18 cellular contexts compared by ENCODE assay signal in the genomic region with DNA sequence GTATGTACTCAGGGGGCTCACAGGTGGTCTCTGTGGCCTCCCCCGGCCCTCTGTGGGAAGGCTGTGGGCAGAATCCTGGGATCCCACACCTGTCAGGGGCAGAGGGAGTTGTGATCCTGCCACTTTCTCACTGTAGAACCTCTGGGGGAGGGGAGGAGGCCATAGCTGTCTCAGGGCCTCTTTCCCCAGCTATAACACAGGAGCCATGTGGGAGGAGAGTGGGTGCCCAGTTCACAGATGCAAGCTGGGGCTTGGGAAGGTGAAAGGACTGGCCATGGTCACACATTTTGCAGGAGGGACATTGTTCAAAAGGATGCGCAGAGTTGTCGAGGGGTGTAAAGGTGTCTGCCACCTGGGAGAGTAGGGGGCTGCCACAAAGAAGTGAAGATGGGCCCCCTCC. TPM values are rescaled to one million over a fixed set of nuclear protein-coding genes. Genes with fewer than 3 reads are reported as not detected.
DNase-seq lines count a peak whose midpoint lies in the region; ATAC-seq lines count a peak whose summit lies in the region.
"Had no signal": no experiment of that assay in that cellular context is flagged by ENCODE, and none has a peak within 500 bp of the region (broad histone marks: within the 10 kb centered on the region; RNA-seq: fewer than 3 reads in every experiment).

No MANE protein-coding gene starts in this region.

- H3K36me3 Mint-ChIP-seq in CD4-positive, CD25-positive, alpha-beta regulatory T cell: peaks cover 19% of the 10 kb centered on the region
- H3K36me3 Mint-ChIP-seq in T-cell: peaks cover 4% of the 10 kb centered on the region

- H3K27ac ChIP-seq in ACC112 (ENCODE audit: low read depth, low read length) (peak overlapping the region; percentile 90), epithelial cell of prostate (peak overlapping the region; percentile 86)
- H3K27ac ChIP-seq in CD4-positive, CD25-positive, alpha-beta regulatory T cell (ENCODE audit: insufficient read depth, low read length, poor library complexity, severe bottlenecking): no peak overlapping the region
- H3K27ac ChIP-seq: pancreas had no signal

- CTCF ChIA-PET in T-cell (lab: Charles Lee): no interaction called here

- no peak overlapping the region for H3K4me3 ChIP-seq in ACC112 (ENCODE audit: low read depth, low read length)
- H3K4me3 ChIP-seq in CD4-positive, CD25-positive, alpha-beta regulatory T cell (ENCODE audit: low read depth, low read length): no peak overlapping the region
- H3K4me3 ChIP-seq: GM12878, pancreas had no signal

- peaks cover 73% of the 10 kb centered on the region for H3K79me2 ChIP-seq in ACC112 (ENCODE audit: control insufficient read depth, insufficient read depth, low read length, unreplicated experiment)

- no peaks in the 10 kb centered on the region for H3K9me3 ChIP-seq in CD4-positive, CD25-positive, alpha-beta regulatory T cell (ENCODE audit: control insufficient read depth in 2 of 2, low read length in 2 of 2)
- H3K9me3 ChIP-seq: pancreas had no signal

- no peak for DNase-seq in CD4-positive, CD25-positive, alpha-beta regulatory T cell
- no peak for DNase-seq in T-cell
- DNase-seq in epithelial cell of prostate (ENCODE audit: low read depth, low spot score): no peak
- DNase-seq in stimulated activated CD8-positive, alpha-beta memory T cell treated with anti-CD3 and anti-CD28 coated beads, Interleukin-4, amount 100 ng/mL, for 48 hours: no peak
- DNase-seq: activated CD4-positive, CD25-positive, alpha-beta regulatory T cell; GF-D8; NCI-H1105 treated with DMSO at 0.1 percent for 48 hours; NCI-H2107; NCI-H526; pancreas; stimulated activated CD4-positive, alpha-beta T cell treated with anti-CD3 and anti-CD28 coated beads, Interleukin-2, amount 100 ng/mL, for 24 hours had no signal

- no peak overlapping the region for H3K4me3 Mint-ChIP-seq in CD4-positive, CD25-positive, alpha-beta regulatory T cell
- H3K4me3 Mint-ChIP-seq in T-cell: no peak overlapping the region
- H3K4me3 Mint-ChIP-seq: activated naive CD4-positive, alpha-beta T cell treated with anti-CD3 and anti-CD28 coated beads, Interleukin-2, amount 50 U/mL, for 24 hours had no signal

- H3K27ac Mint-ChIP-seq in CD4-positive, CD25-positive, alpha-beta regulatory T cell: peak overlapping the region in 2 of 3 donors; percentile 54 to 83
- H3K27ac Mint-ChIP-seq in T-cell: peak overlapping the region; percentile 28 to 81

- H3K27me3 Mint-ChIP-seq in CD4-positive, CD25-positive, alpha-beta regulatory T cell: no peaks in the 10 kb centered on the region
- no peaks in the 10 kb centered on the region for H3K27me3 Mint-ChIP-seq in T-cell
- H3K27me3 Mint-ChIP-seq: activated naive CD4-positive, alpha-beta T cell treated with anti-CD3 and anti-CD28 coated beads, Interleukin-2, amount 50 U/mL, for 24 hours had no signal

- H3K27me3 ChIP-seq in ACC112 (ENCODE audit: insufficient read depth, low read length): no peaks in the 10 kb centered on the region
- no peaks in the 10 kb centered on the region for H3K27me3 ChIP-seq in CD4-positive, CD25-positive, alpha-beta regulatory T cell (ENCODE audit: control insufficient read depth, insufficient read depth, low read length)
- H3K27me3 ChIP-seq: pancreas had no signal

- no peaks in the 10 kb centered on the region for H3K9me3 Mint-ChIP-seq in CD4-positive, CD25-positive, alpha-beta regulatory T cell
- H3K9me3 Mint-ChIP-seq in T-cell: no peaks in the 10 kb centered on the region
- H3K9me3 Mint-ChIP-seq: activated naive CD4-positive, alpha-beta T cell treated with anti-CD3 and anti-CD28 coated beads, Interleukin-2, amount 50 U/mL, for 24 hours; T-helper 2 cell treated with Interferon-gamma antibody and Interleukin-4, amounts not matched to agents 5 μg/mL and 100 μg/mL, for 36 hours had no signal

- H3K4me1 Mint-ChIP-seq in CD4-positive, CD25-positive, alpha-beta regulatory T cell: peaks cover 30 to 97% (median 78%) of the 10 kb centered on the region in 4 donors
- peaks cover 95 to 98% (median 97%) of the 10 kb centered on the region in 3 donors for H3K4me1 Mint-ChIP-seq in T-cell

- peaks cover 70% of the 10 kb centered on the region for H3K4me1 ChIP-seq in ACC112 (ENCODE audit: control insufficient read depth, insufficient read depth, low read length, unreplicated experiment)
- H3K4me1 ChIP-seq in CD4-positive, CD25-positive, alpha-beta regulatory T cell (ENCODE audit: control insufficient read depth, insufficient read depth, low read length, poor library complexity, severe bottlenecking): peaks cover 93% of the 10 kb centered on the region

- POLR2A ChIA-PET in T-cell (lab: Charles Lee): no interaction called here

- H2AFZ ChIP-seq in ACC112 (ENCODE audit: low read length, unreplicated experiment): no peak overlapping the region

- no peak for ATAC-seq in CD4-positive, CD25-positive, alpha-beta regulatory T cell (ENCODE audit: low read depth in 2 of 2)
- ATAC-seq in T-cell (replicated peaks in 1 of 4) (no peak), HG03280 (IDR thresholded peaks at IDR 0.05; ENCODE audit: unreplicated experiment) (no peak), HG03469 (IDR thresholded peaks at IDR 0.05; ENCODE audit: unreplicated experiment) (no peak), HG02884 (IDR thresholded peaks at IDR 0.05; ENCODE audit: unreplicated experiment) (no peak)
- ATAC-seq: GM12878, pancreas had no signal

- H3K36me3 ChIP-seq in ACC112 (ENCODE audit: insufficient read depth, low read length): no peaks in the 10 kb centered on the region
- peaks cover 2% of the 10 kb centered on the region for H3K36me3 ChIP-seq in CD4-positive, CD25-positive, alpha-beta regulatory T cell (ENCODE audit: control insufficient read depth, insufficient read depth, low read length)
- H3K36me3 ChIP-seq: pancreas had no signal

RNA-seq across cellular contexts. Expression of gene MAPKAPK3, which starts 11.7 kb away (rescaled TPM):
- total RNA-seq in CD4-positive, CD25-positive, alpha-beta regulatory T cell: 42.9 TPM
- 10 to 100 TPM; 47.0 to 52.9 (median 49.5) TPM for polyA plus RNA-seq in CD4-positive, CD25-positive, alpha-beta regulatory T cell
- total RNA-seq in T-cell: 10 to 100 TPM; 35.1 to 66.6 (median 53.0) TPM

RNA-seq across cellular contexts. Expression of gene CISH, which starts 17.0 kb away (rescaled TPM):
- total RNA-seq in CD4-positive, CD25-positive, alpha-beta regulatory T cell: 23.4 TPM
- 10 to 100 TPM; 40.5 to 66.7 (median 58.5) TPM for polyA plus RNA-seq in CD4-positive, CD25-positive, alpha-beta regulatory T cell
- 100 to 1,000 TPM in 3 of 5 donors, 10 to 100 TPM in 2; 37.4 to 217 (median 190) TPM for total RNA-seq in T-cell

RNA-seq across cellular contexts. Expression of gene DOCK3, which starts 46.1 kb away (rescaled TPM):
- total RNA-seq in CD4-positive, CD25-positive, alpha-beta regulatory T cell: 0.35 TPM
- under 1 TPM; 0.03 to 0.09 (median 0.07) TPM for polyA plus RNA-seq in CD4-positive, CD25-positive, alpha-beta regulatory T cell
- total RNA-seq in T-cell: 1 to 10 TPM; 2.0 to 3.2 (median 2.6) TPM

RNA-seq across cellular contexts. Expression of gene HEMK1, which starts 59.3 kb away (rescaled TPM):
- total RNA-seq in CD4-positive, CD25-positive, alpha-beta regulatory T cell: 21.1 TPM
- 10 to 100 TPM; 18.5 to 24.9 (median 23.1) TPM for polyA plus RNA-seq in CD4-positive, CD25-positive, alpha-beta regulatory T cell
- 10 to 100 TPM; 35.5 to 66.6 (median 42.0) TPM for total RNA-seq in T-cell
